Comparison of ENCODE assay signal across 8 cellular contexts in the genomic region with DNA sequence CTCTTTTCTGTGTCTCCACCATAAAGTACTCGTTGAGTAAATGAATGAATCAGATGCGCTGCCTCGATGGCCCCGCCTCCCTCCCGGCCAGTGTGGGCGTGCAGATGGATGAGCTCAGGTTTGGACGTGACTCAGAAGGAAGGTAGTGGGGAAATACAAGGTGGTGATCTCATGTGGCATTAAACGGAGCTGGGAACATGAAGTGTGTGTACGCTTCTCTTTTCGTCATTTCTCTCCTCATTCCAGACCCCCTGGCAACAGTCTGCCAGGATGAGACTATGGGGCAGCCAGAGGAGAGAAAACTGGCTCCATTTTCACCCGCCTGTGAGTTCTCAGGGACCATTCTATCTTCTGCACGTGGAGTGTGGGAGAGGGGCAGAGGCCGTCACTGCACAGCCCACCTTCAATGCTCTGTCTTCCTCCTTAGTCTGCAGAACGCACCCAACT.
A peak's percentile ranks its signal among the peaks of the same experiment; 100 is the strongest.
DNase-seq lines count a peak whose midpoint lies in the region; ATAC-seq, FAIRE-seq and TF ChIP-seq lines count a peak whose summit lies in the region.

No MANE protein-coding gene starts in this region.

- H3K27ac ChIP-seq in IMR-90 (ENCODE audit: insufficient read depth, low read length) (peak overlapping the region; percentile 66), coronary artery (no peak overlapping the region)

- H2BK120ac ChIP-seq in IMR-90 (ENCODE audit: low read depth, low read length): peak overlapping the region; percentile 88

- H3K4me3 Mint-ChIP-seq in immature natural killer cell: no peak overlapping the region

- H3K27me3 Mint-ChIP-seq in immature natural killer cell (ENCODE audit: low read depth in 3 of 3): peaks cover 5 to 6% (median 5%) of the 10 kb centered on the region in 3 donors

- peak; percentile 99 for FAIRE-seq in bronchial epithelial cell (lab: Jason Lieb, UNC)

- no peaks in the 10 kb centered on the region for H3K9me3 ChIP-seq in IMR-90 (ENCODE audit: control insufficient read depth, insufficient read depth, low read length)

- H3K4me2 ChIP-seq in IMR-90 (ENCODE audit: low read depth, low read length): peak overlapping the region; percentile 63

- peak overlapping the region; percentile 95 for H2BK5ac ChIP-seq in IMR-90 (ENCODE audit: low read depth, low read length, poor library complexity, severe bottlenecking)

- no peaks in the 10 kb centered on the region for H3K9me3 Mint-ChIP-seq in immature natural killer cell

- H3K9me1 ChIP-seq in IMR-90 (ENCODE audit: insufficient read depth, low read length): peaks cover 36% of the 10 kb centered on the region

- no peaks in the 10 kb centered on the region for H3K4me1 Mint-ChIP-seq in immature natural killer cell

- H3K4ac ChIP-seq in IMR-90 (ENCODE audit: low read depth, low read length): peak overlapping the region; percentile 90

- peak overlapping the region; percentile 22; the same call in 1 of the 2 replicates for H4K5ac ChIP-seq in IMR-90 (ENCODE audit: low read depth, low read length)

- H3K27ac Mint-ChIP-seq in immature natural killer cell: no peak overlapping the region

- H4K91ac ChIP-seq in IMR-90 (ENCODE audit: insufficient read depth, low read depth, low read length): peak overlapping the region; percentile 82

- H4K8ac ChIP-seq in IMR-90 (ENCODE audit: low read depth in 2 of 2, low read length in 2 of 2): peak overlapping the region; percentile 27 to 71

- H3K9ac ChIP-seq in IMR-90 (ENCODE audit: low read depth, low read length): no peak overlapping the region

- TF ChIP-seq CTCF in IMR-90 (conservative IDR thresholded peaks at IDR 0.05; ENCODE audit: low read depth, low read length): no peak
- TF ChIP-seq CTCF in bronchial epithelial cell (IDR thresholded peaks at IDR 0.05; ENCODE audit: insufficient read depth, low read length, severe bottlenecking): no peak
- TF ChIP-seq CTCF in coronary artery (IDR thresholded peaks at IDR 0.05): no peak

- H3K79me1 ChIP-seq in IMR-90 (ENCODE audit: low read depth in 1 of 2, low read length in 2 of 2): peaks cover 11 to 48% of the 10 kb centered on the region in 2 experiments; a peak in 3 of 4 replicates

- no TSS peak for BruUV-seq in IMR-90 (replicated peaks; lab: Mats Ljungman, UMichigan)

- peak overlapping the region; percentile 50 for H3K56ac ChIP-seq in IMR-90 (ENCODE audit: extremely low read depth, insufficient read depth, low read length)

- no CpG with 5 or more reads among the region's 14 CpGs for WGBS in IMR-90 (ENCODE audit: extremely low coverage in 2 of 2, insufficient read length in 1 of 2), 2 experiments

- peak overlapping the region; percentile 90 for H2BK20ac ChIP-seq in IMR-90 (ENCODE audit: low read depth, low read length)

- intact Hi-C loops in IMR-90 (cut with micrococcal nuclease): no loop called here

- peak; percentile 83 for ATAC-seq in IMR-90 (ENCODE audit: low read depth)

- TF ChIP-seq POLR2A in IMR-90 (IDR thresholded peaks at IDR 0.05; ENCODE audit: low read depth, low read length): peak; percentile 47

- DNase-seq in Caki2 (ENCODE audit: low read depth) (peak; percentile 91), IMR-90 (peak; percentile 99), bronchial epithelial cell (ENCODE audit: low read depth) (peak; percentile 98), non-pigmented ciliary epithelial cell (ENCODE audit: low read depth) (peak; percentile 97), immature natural killer cell (no peak), coronary artery (ENCODE audit: low spot score) (no peak), SIG-M5 treated with dmso at 0.1 percent for 504 hours (lab: John Stamatoyannopoulos, UW; ENCODE audit: unreplicated experiment) (no peak), ecto neural progenitor cell (ENCODE audit: low spot score) (no peak)

- H2BK15ac ChIP-seq in IMR-90 (ENCODE audit: low read depth, low read length): peak overlapping the region; percentile 75; the same call in 2 of the 3 replicates

- H3K27me3 ChIP-seq in IMR-90 (ENCODE audit: control insufficient read depth, insufficient read depth, low read length) (no peaks in the 10 kb centered on the region), bronchial epithelial cell (ENCODE audit: control insufficient read depth, insufficient read depth, low read length) (no peaks in the 10 kb centered on the region)

- H3K36me3 ChIP-seq in IMR-90 (ENCODE audit: control insufficient read depth, insufficient read depth, low read length) (no peaks in the 10 kb centered on the region), bronchial epithelial cell (ENCODE audit: control insufficient read depth, insufficient read depth, low read length) (no peaks in the 10 kb centered on the region)

- peak overlapping the region; percentile 78 for H3K18ac ChIP-seq in IMR-90 (ENCODE audit: low read depth, low read length)

- POLR2A ChIA-PET in IMR-90 (lab: Charles Lee; ENCODE audit: unreplicated experiment): no interaction called here

- CTCF ChIA-PET in IMR-90 (lab: Yijun Ruan, JAX): interaction anchor here (0.6 to 1.6 kb wide), 2 partner anchors 34 to 106 kb away, joined by 3 to 7 read pairs; no protein-coding TSS in a partner anchor

- peak overlapping the region; percentile 71 for H2AK9ac ChIP-seq in IMR-90 (replicated peaks; ENCODE audit: low read depth, low read length, poor library complexity)

- in situ Hi-C loops in Caki2 (cut with HindIII; ENCODE audit: low pct_unique_long_range_greater_than_20kb, low sequenced_read_pairs): no loop called here
- in situ Hi-C loops in IMR-90 (cut with MboI; ENCODE audit: low sequenced_read_pairs): no loop called here

- peak overlapping the region; percentile 26; the same call in 1 of the 2 replicates for H3K23ac ChIP-seq in IMR-90 (ENCODE audit: low read depth, low read length)

- no peak; the same call in 1 of the 2 replicates for TF ChIP-seq RAD21 in IMR-90 (IDR thresholded peaks at IDR 0.05; ENCODE audit: low read length)

- H3K36me3 Mint-ChIP-seq in immature natural killer cell: no peaks in the 10 kb centered on the region

- no peak overlapping the region for H3K4me3 ChIP-seq in IMR-90 (ENCODE audit: insufficient read depth, low read depth, low read length)
- no peak overlapping the region for H3K4me3 ChIP-seq in bronchial epithelial cell (ENCODE audit: low read depth, low read length)
- no peak overlapping the region for H3K4me3 ChIP-seq in coronary artery

- peak overlapping the region; percentile 46 for H3K14ac ChIP-seq in IMR-90 (replicated peaks; ENCODE audit: low read depth, low read length)

- H2AK5ac ChIP-seq in IMR-90 (ENCODE audit: low read depth, low read length): peak overlapping the region; percentile 94

- dilution Hi-C loops in IMR-90 (cut with HindIII; ENCODE audit: low sequenced_read_pairs, unreplicated experiment): no loop called here

- H3K4me1 ChIP-seq in IMR-90 (ENCODE audit: control insufficient read depth, insufficient read depth, low read length): peaks cover 44% of the 10 kb centered on the region

- peak overlapping the region; percentile 67 for H2AFZ ChIP-seq in IMR-90 (replicated peaks; ENCODE audit: low read length, poor library complexity)

- H4K20me1 ChIP-seq in IMR-90 (ENCODE audit: insufficient read depth, low read length): no peaks in the 10 kb centered on the region

TF ChIP-seq in IMR-90, 13 proteins besides CTCF, POLR2A, EP300 and RAD21:
- TF ChIP-seq MAZ (IDR thresholded peaks at IDR 0.05; ENCODE audit: borderline replicate concordance, low read depth, low read length) (peak; percentile 78; the same call in 1 of the 2 replicates), RFX5 (IDR thresholded peaks at IDR 0.05; ENCODE audit: low read depth, low read length) (no peak; the same call in none of the 2 replicates), FOS (IDR thresholded peaks at IDR 0.05; ENCODE audit: low read depth, low read length) (peak; percentile 96), ELK1 (IDR thresholded peaks at IDR 0.05; ENCODE audit: borderline replicate concordance, low read depth, low read length) (no peak), BHLHE40 (IDR thresholded peaks at IDR 0.05; ENCODE audit: low read depth, low read length) (no peak; the same call in none of the 2 replicates), RCOR1 (IDR thresholded peaks at IDR 0.05; ENCODE audit: insufficient replicate concordance, low read length) (peak; percentile 12), MAFK (IDR thresholded peaks at IDR 0.05; ENCODE audit: low read depth, low read length) (no peak), NFE2L2 (IDR thresholded peaks at IDR 0.05; ENCODE audit: low read depth, low read length) (no peak), CHD1 (IDR thresholded peaks at IDR 0.05; ENCODE audit: low read depth, low read length) (no peak), MXI1 (IDR thresholded peaks at IDR 0.05; ENCODE audit: borderline replicate concordance, low read depth, low read length) (no peak), CEBPB (IDR thresholded peaks at IDR 0.05; ENCODE audit: low read depth, low read length) (peak; percentile 92)
- TF ChIP-seq, protein P1, sequence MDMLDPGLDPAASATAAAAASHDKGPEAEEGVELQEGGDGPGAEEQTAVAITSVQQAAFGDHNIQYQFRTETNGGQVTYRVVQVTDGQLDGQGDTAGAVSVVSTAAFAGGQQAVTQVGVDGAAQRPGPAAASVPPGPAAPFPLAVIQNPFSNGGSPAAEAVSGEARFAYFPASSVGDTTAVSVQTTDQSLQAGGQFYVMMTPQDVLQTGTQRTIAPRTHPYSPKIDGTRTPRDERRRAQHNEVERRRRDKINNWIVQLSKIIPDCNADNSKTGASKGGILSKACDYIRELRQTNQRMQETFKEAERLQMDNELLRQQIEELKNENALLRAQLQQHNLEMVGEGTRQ (IDR thresholded peaks at IDR 0.05; ENCODE audit: low read depth, low read length): no peak

Comparison
In these comparisons a context has a peak if more than half of its experiments do, and no peak if none do; other contexts are left out.
1. DNase-seq: peak in Caki2 (single experiment), IMR-90 (single experiment), bronchial epithelial cell (single experiment) and non-pigmented ciliary epithelial cell (single experiment); none in immature natural killer cell (0 of 3), coronary artery (single experiment), SIG-M5 treated with dmso at 0.1 percent for 504 hours (single experiment) and ecto neural progenitor cell (single experiment).